ENCODE assay signal across 1 cellular context in the genomic region with DNA sequence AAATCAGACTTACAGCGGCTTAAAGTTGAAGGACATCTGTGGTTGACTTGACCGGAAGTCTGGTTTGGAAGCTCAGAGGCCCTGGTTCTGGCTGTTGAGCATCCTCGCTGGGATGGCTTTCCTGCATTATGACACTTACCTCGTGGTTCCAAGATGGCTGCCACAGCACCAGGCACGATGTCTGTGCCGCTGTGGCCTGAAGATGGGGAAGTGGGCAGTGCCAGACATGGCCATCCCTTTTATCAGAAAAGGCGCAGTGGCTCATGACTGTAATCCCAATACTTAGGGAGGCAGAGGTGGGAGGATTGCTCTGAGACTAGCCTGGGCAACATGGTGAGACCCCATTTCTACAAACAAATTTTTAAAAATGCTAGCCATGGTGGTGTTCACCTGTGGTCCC.
TF ChIP-seq lines count a peak whose summit lies in the region.

No MANE protein-coding gene starts in this region.

TF ChIP-seq in WTC11, 78 proteins besides CTCF, POLR2A, EP300 and RAD21:
- TF ChIP-seq, protein P1, sequence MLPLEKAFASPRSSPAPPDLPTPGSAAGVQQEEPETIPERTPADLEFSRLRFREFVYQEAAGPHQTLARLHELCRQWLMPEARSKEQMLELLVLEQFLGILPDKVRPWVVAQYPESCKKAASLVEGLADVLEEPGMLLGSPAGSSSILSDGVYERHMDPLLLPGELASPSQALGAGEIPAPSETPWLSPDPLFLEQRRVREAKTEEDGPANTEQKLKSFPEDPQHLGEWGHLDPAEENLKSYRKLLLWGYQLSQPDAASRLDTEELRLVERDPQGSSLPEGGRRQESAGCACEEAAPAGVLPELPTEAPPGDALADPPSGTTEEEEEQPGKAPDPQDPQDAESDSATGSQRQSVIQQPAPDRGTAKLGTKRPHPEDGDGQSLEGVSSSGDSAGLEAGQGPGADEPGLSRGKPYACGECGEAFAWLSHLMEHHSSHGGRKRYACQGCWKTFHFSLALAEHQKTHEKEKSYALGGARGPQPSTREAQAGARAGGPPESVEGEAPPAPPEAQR (CRISPR knock-in tag; IDR thresholded peaks at IDR 0.05): no peak
- no peak for TF ChIP-seq ELF4 (CRISPR knock-in tag; IDR thresholded peaks at IDR 0.05; ENCODE audit: low read depth)
- TF ChIP-seq, protein P2, sequence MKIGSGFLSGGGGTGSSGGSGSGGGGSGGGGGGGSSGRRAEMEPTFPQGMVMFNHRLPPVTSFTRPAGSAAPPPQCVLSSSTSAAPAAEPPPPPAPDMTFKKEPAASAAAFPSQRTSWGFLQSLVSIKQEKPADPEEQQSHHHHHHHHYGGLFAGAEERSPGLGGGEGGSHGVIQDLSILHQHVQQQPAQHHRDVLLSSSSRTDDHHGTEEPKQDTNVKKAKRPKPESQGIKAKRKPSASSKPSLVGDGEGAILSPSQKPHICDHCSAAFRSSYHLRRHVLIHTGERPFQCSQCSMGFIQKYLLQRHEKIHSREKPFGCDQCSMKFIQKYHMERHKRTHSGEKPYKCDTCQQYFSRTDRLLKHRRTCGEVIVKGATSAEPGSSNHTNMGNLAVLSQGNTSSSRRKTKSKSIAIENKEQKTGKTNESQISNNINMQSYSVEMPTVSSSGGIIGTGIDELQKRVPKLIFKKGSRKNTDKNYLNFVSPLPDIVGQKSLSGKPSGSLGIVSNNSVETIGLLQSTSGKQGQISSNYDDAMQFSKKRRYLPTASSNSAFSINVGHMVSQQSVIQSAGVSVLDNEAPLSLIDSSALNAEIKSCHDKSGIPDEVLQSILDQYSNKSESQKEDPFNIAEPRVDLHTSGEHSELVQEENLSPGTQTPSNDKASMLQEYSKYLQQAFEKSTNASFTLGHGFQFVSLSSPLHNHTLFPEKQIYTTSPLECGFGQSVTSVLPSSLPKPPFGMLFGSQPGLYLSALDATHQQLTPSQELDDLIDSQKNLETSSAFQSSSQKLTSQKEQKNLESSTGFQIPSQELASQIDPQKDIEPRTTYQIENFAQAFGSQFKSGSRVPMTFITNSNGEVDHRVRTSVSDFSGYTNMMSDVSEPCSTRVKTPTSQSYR (CRISPR knock-in tag; IDR thresholded peaks at IDR 0.05): no peak
- TF ChIP-seq IRF2 (CRISPR knock-in tag; IDR thresholded peaks at IDR 0.05; ENCODE audit: borderline replicate concordance, low read depth): no peak
- no peak for TF ChIP-seq TCF7 (CRISPR knock-in tag; IDR thresholded peaks at IDR 0.05; ENCODE audit: low read depth)
- 0 out of 2 replicates have a peak, but pooled peaks have one; percentile 53 for TF ChIP-seq ZNF121 (CRISPR knock-in tag; IDR thresholded peaks at IDR 0.05)
